ENCODE assay signal across 24 cellular contexts in genomic region chr2:48841126-48841525, GRCh38.
DNase-seq lines count a peak whose midpoint lies in the region; ATAC-seq and TF ChIP-seq lines count a peak whose summit lies in the region.
"Had no signal": no experiment of that assay in that cellular context is flagged by ENCODE, and none has a peak within 500 bp of the region (broad histone marks: within the 10 kb centered on the region; RNA-seq: fewer than 3 reads in every experiment).

No MANE protein-coding gene starts in this region.

- H3K27me3 Mint-ChIP-seq in endothelial cell (ENCODE audit: unreplicated experiment) (no peaks in the 10 kb centered on the region), T-helper 17 cell (no peaks in the 10 kb centered on the region)

- CTCF ChIA-PET in RWPE1 (lab: Yijun Ruan, JAX) = no interaction called here

- H2AK5ac ChIP-seq in mesendoderm (ENCODE audit: low read length) = no peak overlapping the region

- H2BK15ac ChIP-seq in mesendoderm (replicated peaks; ENCODE audit: low read depth) = no peak overlapping the region

- H3K4me1 Mint-ChIP-seq in endothelial cell (ENCODE audit: unreplicated experiment) = peaks cover 9% of the 10 kb centered on the region
- no peaks in the 10 kb centered on the region for H3K4me1 Mint-ChIP-seq in T-helper 17 cell
- H3K4me1 Mint-ChIP-seq: GM23338 had no signal

- ATAC-seq in GM18505 (IDR thresholded peaks at IDR 0.05; ENCODE audit: unreplicated experiment) (no peak), T-helper 17 cell (no peak), GM18873 (IDR thresholded peaks at IDR 0.05; ENCODE audit: low FRiP score, unreplicated experiment) (no peak)
- ATAC-seq: GM23338, PC-3 had no signal

- no peaks in the 10 kb centered on the region for H3K36me3 ChIP-seq in mesendoderm (ENCODE audit: control insufficient read depth, insufficient read depth, low read length)
- H3K36me3 ChIP-seq: SJSA1 had no signal

- no peak for TF ChIP-seq POLR2A in GM18505 (IDR thresholded peaks at IDR 0.05; ENCODE audit: borderline replicate concordance, extremely low read depth, insufficient read depth, insufficient read length)

- H3K79me2 ChIP-seq in mesendoderm (ENCODE audit: control insufficient read depth, insufficient read depth, low read length) = no peaks in the 10 kb centered on the region

- H3K18ac ChIP-seq in mesendoderm (ENCODE audit: low read length) = peak overlapping the region; percentile 16

- no CpG with 5 or more reads among the region's 2 CpGs for WGBS in mesendoderm (ENCODE audit: extremely low coverage, insufficient coverage, low lambda C conversion rate)

- DNase-seq in DMS79 treated with DMSO at 0.1 percent for 48 hours (lab: John Stamatoyannopoulos, UW) (peak; percentile 35), RWPE1 (ENCODE audit: low spot score) (peak; percentile 9), endothelial cell (ENCODE audit: low spot score) (no peak), mesendoderm (no peak), T-helper 17 cell (no peak), NCI-H187 (lab: John Stamatoyannopoulos, UW) (no peak)
- DNase-seq: Calu3; DMS153; HCEC 1CT; NCI-H1105; NCI-H1436 treated with DMSO at 0.1 percent for 48 hours; NCI-H1930; NCI-H2107; NCI-H446 treated with DMSO at 0.1 percent for 48 hours; NCI-H526; NCI-H82; NK-92 treated with Interleukin-12 subunit alpha and Interleukin-12 subunit beta, amount 100 ng/mL, for 24 hours; PC-3; Right ventricle myocardium superior had no signal

- no peak overlapping the region for H3K23ac ChIP-seq in mesendoderm (ENCODE audit: low read length)

- no peak overlapping the region for H2BK5ac ChIP-seq in mesendoderm (ENCODE audit: low read length)

- H3K56ac ChIP-seq in mesendoderm (ENCODE audit: low read length) = no peak overlapping the region

- POLR2A ChIA-PET in RWPE1 (lab: Yijun Ruan, JAX; ENCODE audit: low non-redundant PET) = no interaction called here

- H4K8ac ChIP-seq in mesendoderm (ENCODE audit: low read depth, low read length) = no peak overlapping the region

- no peaks in the 10 kb centered on the region for H3K9me3 Mint-ChIP-seq in endothelial cell (ENCODE audit: unreplicated experiment)
- H3K9me3 Mint-ChIP-seq: GM23338 had no signal

- H3K4me3 Mint-ChIP-seq in endothelial cell (ENCODE audit: unreplicated experiment) (no peak overlapping the region), T-helper 17 cell (no peak overlapping the region)
- H3K4me3 Mint-ChIP-seq: GM23338 had no signal

- no peak overlapping the region for H3K4me3 ChIP-seq in mesendoderm (ENCODE audit: low read length)
- H3K4me3 ChIP-seq: GM23338, SJSA1 had no signal

- H3K4ac ChIP-seq in mesendoderm (ENCODE audit: low read depth, low read length) = no peak overlapping the region

- no peak overlapping the region for H4K5ac ChIP-seq in mesendoderm (ENCODE audit: low read length)

- H3K36me3 Mint-ChIP-seq in endothelial cell (ENCODE audit: low read depth, unreplicated experiment) (no peaks in the 10 kb centered on the region), T-helper 17 cell (ENCODE audit: low read depth) (no peaks in the 10 kb centered on the region)

- no peaks in the 10 kb centered on the region for H3K9me3 ChIP-seq in T-helper 17 cell (ENCODE audit: control insufficient read depth, low read length, poor library complexity, severe bottlenecking)
- H3K9me3 ChIP-seq: SJSA1 had no signal

- no peaks in the 10 kb centered on the region for H3K27me3 ChIP-seq in mesendoderm (ENCODE audit: insufficient read depth, low read length, poor library complexity)
- H3K27me3 ChIP-seq: SJSA1 had no signal

- no peaks in the 10 kb centered on the region for H3K79me1 ChIP-seq in mesendoderm (ENCODE audit: low read length)

- H3K27ac Mint-ChIP-seq in endothelial cell (ENCODE audit: unreplicated experiment) = peak overlapping the region; percentile 65
- no peak overlapping the region for H3K27ac Mint-ChIP-seq in T-helper 17 cell
- H3K27ac Mint-ChIP-seq: GM23338 had no signal

- H3K9ac ChIP-seq in mesendoderm (ENCODE audit: low read length) = no peak overlapping the region

- H3K4me1 ChIP-seq in mesendoderm (ENCODE audit: control insufficient read depth, low read depth, low read length) = no peaks in the 10 kb centered on the region

- H2BK120ac ChIP-seq in mesendoderm (ENCODE audit: low read depth, low read length) = peak overlapping the region; percentile 69

- no peak for TF ChIP-seq CTCF in RWPE1 (conservative IDR thresholded peaks at IDR 0.05; ENCODE audit: low read depth)
- no peak for TF ChIP-seq CTCF in endothelial cell (IDR thresholded peaks at IDR 0.05; ENCODE audit: unreplicated experiment)

- H3K27ac ChIP-seq in RWPE1 (no peak overlapping the region), mesendoderm (ENCODE audit: low read depth, low read length) (no peak overlapping the region)
- H3K27ac ChIP-seq: HL-60, SJSA1 had no signal

- no peak overlapping the region for H3K4me2 ChIP-seq in mesendoderm (ENCODE audit: low read length)
- H3K4me2 ChIP-seq: GM23338 had no signal

Comparison
In these comparisons a context has a peak if more than half of its experiments do, and no peak if none do; other contexts are left out.
1. DNase-seq: peak in DMS79 treated with DMSO at 0.1 percent for 48 hours (single experiment) and RWPE1 (single experiment); none in endothelial cell (single experiment), mesendoderm (single experiment), T-helper 17 cell (0 of 3) and NCI-H187 (0 of 2).